Comparison of ENCODE assay signal across 15 cellular contexts in genomic region chr14:68968721-68969120, GRCh38. TPM values are rescaled to one million over a fixed set of nuclear protein-coding genes. Genes with fewer than 3 reads are reported as not detected.
A peak's percentile ranks its signal among the peaks of the same experiment; 100 is the strongest.
DNase-seq lines count a peak whose midpoint lies in the region; ATAC-seq and TF ChIP-seq lines count a peak whose summit lies in the region.
"Had no signal": no experiment of that assay in that cellular context is flagged by ENCODE, and none has a peak within 500 bp of the region (broad histone marks: within the 10 kb centered on the region; RNA-seq: fewer than 3 reads in every experiment).

No MANE protein-coding gene starts in this region.

- H3K4me3 Mint-ChIP-seq in activated naive CD4-positive, alpha-beta T cell treated with anti-CD3 and anti-CD28 coated beads for 36 hours: no peak overlapping the region
- peak overlapping the region; percentile 54 for H3K4me3 Mint-ChIP-seq in activated naive CD8-positive, alpha-beta T cell treated with anti-CD3 and anti-CD28 coated beads, Interleukin-2, amount 10 ng/mL, durations not matched to agents 7 days and 5 days

- H3K27me3 ChIP-seq in mesenchymal stem cell (ENCODE audit: control insufficient read depth in 1 of 2, insufficient read depth in 1 of 2, low read length in 2 of 2): no peaks in the 10 kb centered on the region
- H3K27me3 ChIP-seq in thymus (ENCODE audit: control insufficient read depth, insufficient read depth): no peaks in the 10 kb centered on the region
- H3K27me3 ChIP-seq: upper lobe of right lung had no signal

- POLR2A ChIA-PET in activated naive CD8-positive, alpha-beta T cell treated with anti-CD3 and anti-CD28 coated beads, Interleukin-2, amount 10 ng/mL, durations not matched to agents 7 days and 5 days (lab: Charles Lee): interaction anchor here (1.4 to 2.5 kb wide), 2 partner anchors 9 to 13 kb away, joined by 7 to 14 read pairs; no protein-coding TSS in a partner anchor

- H2AK5ac ChIP-seq in mesenchymal stem cell (ENCODE audit: low read length, severe bottlenecking): no peak overlapping the region

- H3K9ac ChIP-seq in mesenchymal stem cell (ENCODE audit: low read length): no peak overlapping the region

- no peak overlapping the region for H3K4ac ChIP-seq in mesenchymal stem cell (ENCODE audit: low read depth in 1 of 2, low read length in 2 of 2)

- H2BK5ac ChIP-seq in mesenchymal stem cell (ENCODE audit: low read depth, low read length, poor library complexity, severe bottlenecking): no peak overlapping the region

- TF ChIP-seq CTCF in foreskin fibroblast (IDR thresholded peaks at IDR 0.05; ENCODE audit: low read depth, low read length): no peak

- no peak for DNase-seq in activated naive CD4-positive, alpha-beta T cell treated with anti-CD3 and anti-CD28 coated beads for 36 hours
- no peak for DNase-seq in activated naive CD4-positive, alpha-beta T cell treated with anti-CD3 and anti-CD28 coated beads, Interleukin-2, amount 50 U/mL, for 16 hours
- DNase-seq in activated naive CD8-positive, alpha-beta T cell treated with anti-CD3 and anti-CD28 coated beads, Interleukin-2, amount 10 ng/mL, durations not matched to agents 7 days and 5 days: no peak
- DNase-seq in mesenchymal stem cell: no peak
- no peak for DNase-seq in sciatic nerve (ENCODE audit: low spot score)
- DNase-seq in foreskin fibroblast: no peak
- DNase-seq: DND-41, glutamatergic neuron, NCI-H1436, NCI-H69, upper lobe of right lung had no signal

- no peaks in the 10 kb centered on the region for H3K27me3 Mint-ChIP-seq in activated naive CD4-positive, alpha-beta T cell treated with anti-CD3 and anti-CD28 coated beads for 36 hours (ENCODE audit: low read depth)
- H3K27me3 Mint-ChIP-seq in activated naive CD8-positive, alpha-beta T cell treated with anti-CD3 and anti-CD28 coated beads, Interleukin-2, amount 10 ng/mL, durations not matched to agents 7 days and 5 days: no peaks in the 10 kb centered on the region

- CTCF ChIA-PET in activated naive CD4-positive, alpha-beta T cell treated with anti-CD3 and anti-CD28 coated beads for 36 hours (lab: Charles Lee): interaction anchor here (0.7 to 1.3 kb wide), 5 partner anchors 8 to 57 kb away, joined by 3 to 7 read pairs (median 3); no protein-coding TSS in a partner anchor

- H3K23ac ChIP-seq in mesenchymal stem cell (ENCODE audit: low read length in 2 of 2): no peak overlapping the region

- no peak overlapping the region for H2AFZ ChIP-seq in mesenchymal stem cell (ENCODE audit: low read depth, low read length)

- H3K36me3 ChIP-seq in mesenchymal stem cell (ENCODE audit: control insufficient read depth in 1 of 2, insufficient read depth in 2 of 2, low read depth in 1 of 2, low read length in 2 of 2) (peaks cover 37 to 61% of the 10 kb centered on the region in 2 experiments), thymus (ENCODE audit: control insufficient read depth, insufficient read depth) (peaks cover 3% of the 10 kb centered on the region)

- intact Hi-C loops in activated naive CD4-positive, alpha-beta T cell treated with anti-CD3 and anti-CD28 coated beads for 36 hours (cut with micrococcal nuclease): no loop called here
- intact Hi-C loops in sciatic nerve (cut with DNase I): no loop called here

- peaks cover 14% of the 10 kb centered on the region for H3K9me3 Mint-ChIP-seq in activated naive CD4-positive, alpha-beta T cell treated with anti-CD3 and anti-CD28 coated beads for 36 hours
- H3K9me3 Mint-ChIP-seq in activated naive CD8-positive, alpha-beta T cell treated with anti-CD3 and anti-CD28 coated beads, Interleukin-2, amount 10 ng/mL, durations not matched to agents 7 days and 5 days: peaks cover 1% of the 10 kb centered on the region

- no peak overlapping the region for H4K91ac ChIP-seq in mesenchymal stem cell (ENCODE audit: low read length)

- no peaks in the 10 kb centered on the region for H3K79me1 ChIP-seq in mesenchymal stem cell (replicated peaks; ENCODE audit: low read length, poor library complexity, severe bottlenecking)

- H3K9me3 ChIP-seq in mesenchymal stem cell (ENCODE audit: control insufficient read depth, low read length): no peaks in the 10 kb centered on the region
- H3K9me3 ChIP-seq in thymus (ENCODE audit: control insufficient read depth): no peaks in the 10 kb centered on the region
- H3K9me3 ChIP-seq: upper lobe of right lung had no signal

- H3K18ac ChIP-seq in mesenchymal stem cell (ENCODE audit: low read depth in 1 of 2, low read length in 2 of 2): no peak overlapping the region

- H2BK15ac ChIP-seq in mesenchymal stem cell (ENCODE audit: low read depth, poor library complexity, severe bottlenecking): peak overlapping the region; percentile 44

- H3K14ac ChIP-seq in mesenchymal stem cell (ENCODE audit: low read length in 2 of 2): no peak overlapping the region

- H2BK12ac ChIP-seq in mesenchymal stem cell (ENCODE audit: low read length in 2 of 2): peak overlapping the region in 1 of 2 experiments; percentile 37

- peaks cover 89% of the 10 kb centered on the region for H3K4me1 Mint-ChIP-seq in activated naive CD4-positive, alpha-beta T cell treated with anti-CD3 and anti-CD28 coated beads for 36 hours (ENCODE audit: low read depth)
- peaks cover 61% of the 10 kb centered on the region for H3K4me1 Mint-ChIP-seq in activated naive CD8-positive, alpha-beta T cell treated with anti-CD3 and anti-CD28 coated beads, Interleukin-2, amount 10 ng/mL, durations not matched to agents 7 days and 5 days

- no peak overlapping the region for H3K4me2 ChIP-seq in mesenchymal stem cell (ENCODE audit: low read length, poor library complexity, severe bottlenecking)

- no peak overlapping the region for H2BK120ac ChIP-seq in mesenchymal stem cell (ENCODE audit: low read depth, low read length)

- peaks cover 26% of the 10 kb centered on the region for H3K36me3 Mint-ChIP-seq in activated naive CD4-positive, alpha-beta T cell treated with anti-CD3 and anti-CD28 coated beads for 36 hours (ENCODE audit: low read depth)
- peaks cover 18% of the 10 kb centered on the region for H3K36me3 Mint-ChIP-seq in activated naive CD8-positive, alpha-beta T cell treated with anti-CD3 and anti-CD28 coated beads, Interleukin-2, amount 10 ng/mL, durations not matched to agents 7 days and 5 days

- ATAC-seq in activated naive CD8-positive, alpha-beta T cell treated with anti-CD3 and anti-CD28 coated beads, Interleukin-2, amount 10 ng/mL, durations not matched to agents 7 days and 5 days (ENCODE audit: low read depth): no peak
- ATAC-seq in sciatic nerve (no peak), HG02642 (IDR thresholded peaks at IDR 0.05; ENCODE audit: poor library complexity, unreplicated experiment) (no peak)
- ATAC-seq: HCT116, upper lobe of right lung had no signal

- H4K8ac ChIP-seq in mesenchymal stem cell (ENCODE audit: low read length): no peak overlapping the region

- H3K4me3 ChIP-seq in mesenchymal stem cell (ENCODE audit: insufficient read depth in 1 of 2, low read depth in 1 of 2, low read length in 2 of 2) (no peak overlapping the region), thymus (ENCODE audit: low read length) (no peak overlapping the region), foreskin fibroblast (ENCODE audit: low read depth in 1 of 2, low read length in 2 of 2) (no peak overlapping the region)
- H3K4me3 ChIP-seq: SK-N-MC, upper lobe of right lung had no signal

- H3K4me1 ChIP-seq in mesenchymal stem cell (ENCODE audit: control insufficient read depth, insufficient read depth, low read depth, low read length) (peaks cover 53% of the 10 kb centered on the region), thymus (ENCODE audit: control insufficient read depth, insufficient read depth, low read length) (peaks cover 80% of the 10 kb centered on the region)

- H3K27ac ChIP-seq in mesenchymal stem cell (ENCODE audit: low read length, poor library complexity, severe bottlenecking) (no peak overlapping the region), thymus (ENCODE audit: low read depth) (peak overlapping the region; percentile 79)
- H3K27ac ChIP-seq: SK-N-MC had no signal

- 97% methylated on average over 3 of the region's 4 CpGs for WGBS in mesenchymal stem cell
- 95% methylated on average over 4 of the region's 4 CpGs for WGBS in thymus

- H3K27ac Mint-ChIP-seq in activated naive CD4-positive, alpha-beta T cell treated with anti-CD3 and anti-CD28 coated beads for 36 hours: peak overlapping the region; percentile 86
- peak overlapping the region; percentile 3 for H3K27ac Mint-ChIP-seq in activated naive CD8-positive, alpha-beta T cell treated with anti-CD3 and anti-CD28 coated beads, Interleukin-2, amount 10 ng/mL, durations not matched to agents 7 days and 5 days

RNA-seq across cellular contexts. Expression of gene ACTN1, which starts 10.4 kb away (rescaled TPM):
- 10 to 100 TPM; 79.7 to 80.6 TPM for total RNA-seq in activated naive CD4-positive, alpha-beta T cell treated with anti-CD3 and anti-CD28 coated beads for 36 hours
- 10 to 100 TPM; 63.8 to 71.5 TPM for total RNA-seq in activated naive CD8-positive, alpha-beta T cell treated with anti-CD3 and anti-CD28 coated beads, Interleukin-2, amount 10 ng/mL, durations not matched to agents 7 days and 5 days
- polyA plus RNA-seq in mesenchymal stem cell (2013, experiment 1 of 2): 359 TPM
- polyA plus RNA-seq in mesenchymal stem cell (2013, experiment 2 of 2): 344 TPM
- polyA plus RNA-seq in thymus: 59.3 TPM
- total RNA-seq in sciatic nerve: 216 TPM
